In the genomic region with DNA sequence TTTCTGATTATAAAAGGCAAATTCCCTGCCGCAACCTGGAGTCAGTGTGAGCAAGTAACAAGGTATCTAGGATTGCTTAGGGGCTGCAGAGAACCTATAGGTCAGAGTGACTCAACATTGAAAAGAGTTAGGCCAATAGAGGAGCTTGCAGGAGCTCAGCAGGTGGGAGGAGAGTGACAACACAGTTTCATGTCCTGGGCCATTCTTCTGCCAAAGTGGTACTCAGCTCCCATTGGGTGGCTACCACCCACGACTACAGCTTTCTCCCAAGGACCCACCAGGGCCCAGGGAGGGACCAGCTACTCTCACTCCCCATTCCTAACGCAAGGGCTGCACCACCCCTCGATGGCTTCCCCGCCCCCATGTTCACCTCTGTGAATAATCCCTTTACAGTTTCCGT, we compare ENCODE assay signal across 21 cellular contexts.
DNase-seq lines count a peak whose midpoint lies in the region; ATAC-seq and TF ChIP-seq lines count a peak whose summit lies in the region.
"Had no signal": no experiment of that assay in that cellular context is flagged by ENCODE, and none has a peak within 500 bp of the region (broad histone marks: within the 10 kb centered on the region; RNA-seq: fewer than 3 reads in every experiment).

No MANE protein-coding gene starts in this region.

- 0 out of 2 replicates have a peak, but pooled peaks cover 2% of the 10 kb centered on the region for H3F3A ChIP-seq in GM23338 (replicated peaks; ENCODE audit: low read depth)

- H3K9ac ChIP-seq in NT2/D1 (ENCODE audit: insufficient read length, low read depth) (no peak overlapping the region), neuronal stem cell (ENCODE audit: low read depth, low read length, poor library complexity) (no peak overlapping the region)
- H3K9ac ChIP-seq: BLaER1 treated with 17β-estradiol and CSF1 and Interleukin-3, amounts not matched to agents 10 nM and 100 nM had no signal

- H3K36me3 ChIP-seq in GM23338 (ENCODE audit: insufficient read depth) (no peaks in the 10 kb centered on the region), NT2/D1 (ENCODE audit: insufficient read depth, insufficient read length, low read length) (no peaks in the 10 kb centered on the region), neuronal stem cell (replicated peaks in 1 of 2; ENCODE audit: control insufficient read depth in 2 of 2, insufficient read depth in 2 of 2, low read length in 2 of 2) (no peaks in the 10 kb centered on the region)
- H3K36me3 ChIP-seq: BLaER1 treated with 17β-estradiol and CSF1 and Interleukin-3, amounts not matched to agents 10 nM and 100 nM; SJSA1 had no signal

- H2BK12ac ChIP-seq in neuronal stem cell (ENCODE audit: low read length): no peak overlapping the region

- no peaks in the 10 kb centered on the region for H3K9me3 Mint-ChIP-seq in GM23338
- H3K9me3 Mint-ChIP-seq: CD4-positive, alpha-beta T cell had no signal

- no peak overlapping the region for H4K8ac ChIP-seq in neuronal stem cell (ENCODE audit: low read depth, low read length)

- no peak overlapping the region for H4K91ac ChIP-seq in neuronal stem cell (ENCODE audit: low read depth, low read length, poor library complexity)

- no peak overlapping the region for H2AK5ac ChIP-seq in neuronal stem cell (ENCODE audit: low read depth, low read length)

- ATAC-seq in GM23338 (peak; percentile 54), HG02884 (IDR thresholded peaks at IDR 0.05; ENCODE audit: unreplicated experiment) (no peak), GM18858 (IDR thresholded peaks at IDR 0.05; ENCODE audit: unreplicated experiment) (no peak)
- ATAC-seq: A549, PC-3 had no signal

- no peak overlapping the region for H3K4me3 Mint-ChIP-seq in GM23338
- H3K4me3 Mint-ChIP-seq: CD4-positive, alpha-beta T cell had no signal

- H3K4me1 Mint-ChIP-seq in GM23338: peaks cover 22% of the 10 kb centered on the region

- H3K4me2 ChIP-seq in GM23338: no peak overlapping the region
- H3K4me2 ChIP-seq in neuronal stem cell (ENCODE audit: insufficient read depth, low read length, poor library complexity, severe bottlenecking): no peak overlapping the region
- H3K4me2 ChIP-seq: A549 had no signal

- no peak overlapping the region for H3K23ac ChIP-seq in neuronal stem cell (ENCODE audit: low read depth, low read length, poor library complexity)

- TF ChIP-seq CTCF in GM23338 (conservative IDR thresholded peaks at IDR 0.05; ENCODE audit: low read depth in 2 of 2) (no peak), epithelial cell of esophagus (IDR thresholded peaks at IDR 0.05; ENCODE audit: insufficient read depth, low read depth, low read length, missing control alignments) (no peak)

- H3K4me3 ChIP-seq in GM23338 (no peak overlapping the region), NT2/D1 (ENCODE audit: insufficient read length, low read depth) (no peak overlapping the region), epithelial cell of esophagus (ENCODE audit: low read length) (no peak overlapping the region), neuronal stem cell (ENCODE audit: low read length in 2 of 2) (no peak overlapping the region)
- H3K4me3 ChIP-seq: A549; BLaER1 treated with 17β-estradiol and CSF1 and Interleukin-3, amounts not matched to agents 10 nM and 100 nM; SJSA1 had no signal

- H3K9me3 ChIP-seq in NT2/D1 (ENCODE audit: insufficient read depth, low read length) (no peaks in the 10 kb centered on the region), neuronal stem cell (replicated peaks in 1 of 2; ENCODE audit: control insufficient read depth in 2 of 2, insufficient read depth in 1 of 2, low read depth in 1 of 2, low read length in 2 of 2) (no peaks in the 10 kb centered on the region)
- H3K9me3 ChIP-seq: A549, SJSA1 had no signal

- H2AFZ ChIP-seq in GM23338 (peak overlapping the region; percentile 75), neuronal stem cell (ENCODE audit: low read length) (no peak overlapping the region)

- no peak overlapping the region for H3K27ac Mint-ChIP-seq in GM23338
- H3K27ac Mint-ChIP-seq: CD4-positive, alpha-beta T cell had no signal

- H3K79me1 ChIP-seq in neuronal stem cell (ENCODE audit: low read depth, low read length): no peaks in the 10 kb centered on the region

- H3K27ac ChIP-seq in GM23338 (ENCODE audit: low read depth) (no peak overlapping the region), neuronal stem cell (replicated peaks; ENCODE audit: low read length) (no peak overlapping the region)
- H3K27ac ChIP-seq: A549; BLaER1 treated with 17β-estradiol and CSF1 and Interleukin-3, amounts not matched to agents 10 nM and 100 nM; SJSA1 had no signal

- no peak overlapping the region for H3K4ac ChIP-seq in neuronal stem cell (ENCODE audit: low read length)

- H2BK5ac ChIP-seq in neuronal stem cell (ENCODE audit: low read length): no peak overlapping the region

- H3K9me2 ChIP-seq in GM23338 (ENCODE audit: insufficient read depth): no peaks in the 10 kb centered on the region

- H3K36me3 Mint-ChIP-seq in GM23338 (ENCODE audit: low read depth): no peaks in the 10 kb centered on the region

- WGBS in neuronal stem cell (ENCODE audit: extremely low coverage in 2 of 2, insufficient read length in 2 of 2, insufficient replicate concordance in 1 of 2), 2 donors: no CpG with 5 or more reads among the region's 6 CpGs

- H3K27me3 ChIP-seq in GM23338 (ENCODE audit: insufficient read depth) (no peaks in the 10 kb centered on the region), NT2/D1 (ENCODE audit: insufficient read depth, insufficient read length) (no peaks in the 10 kb centered on the region), neuronal stem cell (ENCODE audit: control insufficient read depth in 3 of 3, insufficient read depth in 3 of 3, low read depth in 1 of 3, low read length in 3 of 3) (no peaks in the 10 kb centered on the region)
- H3K27me3 ChIP-seq: BLaER1 treated with 17β-estradiol and CSF1 and Interleukin-3, amounts not matched to agents 10 nM and 100 nM; SJSA1 had no signal

- H3K4me1 ChIP-seq in GM23338 (ENCODE audit: insufficient read depth) (peaks cover 11% of the 10 kb centered on the region; the same call in 1 of the 2 replicates), NT2/D1 (ENCODE audit: insufficient read depth, insufficient read length) (peaks cover 6% of the 10 kb centered on the region), neuronal stem cell (ENCODE audit: control insufficient read depth in 2 of 2, insufficient read depth in 1 of 2, low read depth in 1 of 2, low read length in 2 of 2) (peaks cover 0 to 3% of the 10 kb centered on the region in 2 donors)
- H3K4me1 ChIP-seq: A549, SJSA1 had no signal

- H2BK120ac ChIP-seq in neuronal stem cell (ENCODE audit: low read depth, low read length): no peak overlapping the region

- no peak overlapping the region for H3K14ac ChIP-seq in neuronal stem cell (ENCODE audit: low read length)

- H4K20me1 ChIP-seq in GM23338 (replicated peaks; ENCODE audit: insufficient read depth): no peaks in the 10 kb centered on the region
- H4K20me1 ChIP-seq: BLaER1 treated with 17β-estradiol and CSF1 and Interleukin-3, amounts not matched to agents 10 nM and 100 nM had no signal

- H3K27me3 Mint-ChIP-seq in GM23338 (ENCODE audit: insufficient read depth, low read depth, poor library complexity): no peaks in the 10 kb centered on the region

- DNase-seq in GM23338 (ENCODE audit: low spot score) (no peak), NT2/D1 (ENCODE audit: low read depth, low spot score) (peak; percentile 13), epithelial cell of esophagus (ENCODE audit: low read depth) (peak; percentile 5), neuronal stem cell (ENCODE audit: low spot score) (no peak), islet precursor cell (no peak)
- DNase-seq: AML-193; CD4-positive, alpha-beta T cell; NCI-H1092; NCI-H1417 treated with DMSO at 0.1 percent for 48 hours; NCI-H1694 treated with DMSO at 0.1 percent for 48 hours; NCI-H2081 treated with DMSO at 0.1 percent for 48 hours; NCI-H2171 treated with DMSO at 0.1 percent for 48 hours; NCI-H345; NCI-H510A treated with DMSO at 0.1 percent for 48 hours; PC-3; Right ventricle myocardium superior had no signal

- H3K79me2 ChIP-seq in GM23338 (replicated peaks; ENCODE audit: insufficient read depth): no peaks in the 10 kb centered on the region

- no peak overlapping the region for H2BK15ac ChIP-seq in neuronal stem cell (ENCODE audit: low read length)

- peak overlapping the region; percentile 27 for H3K18ac ChIP-seq in neuronal stem cell (ENCODE audit: low read length)

TF ChIP-seq in GM23338, 12 proteins besides CTCF, POLR2A, EP300 and RAD21 (continues in another document):
- no peak for TF ChIP-seq ZNF331 (CRISPR knock-in tag; IDR thresholded peaks at IDR 0.05; ENCODE audit: low read depth)
- TF ChIP-seq, protein P1, sequence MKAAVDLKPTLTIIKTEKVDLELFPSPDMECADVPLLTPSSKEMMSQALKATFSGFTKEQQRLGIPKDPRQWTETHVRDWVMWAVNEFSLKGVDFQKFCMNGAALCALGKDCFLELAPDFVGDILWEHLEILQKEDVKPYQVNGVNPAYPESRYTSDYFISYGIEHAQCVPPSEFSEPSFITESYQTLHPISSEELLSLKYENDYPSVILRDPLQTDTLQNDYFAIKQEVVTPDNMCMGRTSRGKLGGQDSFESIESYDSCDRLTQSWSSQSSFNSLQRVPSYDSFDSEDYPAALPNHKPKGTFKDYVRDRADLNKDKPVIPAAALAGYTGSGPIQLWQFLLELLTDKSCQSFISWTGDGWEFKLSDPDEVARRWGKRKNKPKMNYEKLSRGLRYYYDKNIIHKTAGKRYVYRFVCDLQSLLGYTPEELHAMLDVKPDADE (IDR thresholded peaks at IDR 0.05): no peak
- no peak for TF ChIP-seq POLR2AphosphoS5 (IDR thresholded peaks at IDR 0.05; ENCODE audit: low read depth)
- no peak for TF ChIP-seq NANOG (IDR thresholded peaks at IDR 0.05; ENCODE audit: borderline replicate concordance)
- TF ChIP-seq JUNB (IDR thresholded peaks at IDR 0.05; ENCODE audit: unreplicated experiment): no peak
- no peak for TF ChIP-seq EZH2phosphoT487 (IDR thresholded peaks at IDR 0.05; ENCODE audit: unreplicated experiment)
- TF ChIP-seq CREB1 (CRISPR knock-in tag; IDR thresholded peaks at IDR 0.05; ENCODE audit: low read depth): no peak
- TF ChIP-seq STAT1 (IDR thresholded peaks at IDR 0.05; ENCODE audit: unreplicated experiment): no peak

Comparison
In these comparisons a context has a peak if more than half of its experiments do, and no peak if none do; other contexts are left out.
1. DNase-seq: peak in NT2/D1 (single experiment) and epithelial cell of esophagus (single experiment); none in GM23338 (single experiment), neuronal stem cell (single experiment) and islet precursor cell (single experiment).